Comparison of ENCODE assay signal across 1 cellular context in the genomic region with DNA sequence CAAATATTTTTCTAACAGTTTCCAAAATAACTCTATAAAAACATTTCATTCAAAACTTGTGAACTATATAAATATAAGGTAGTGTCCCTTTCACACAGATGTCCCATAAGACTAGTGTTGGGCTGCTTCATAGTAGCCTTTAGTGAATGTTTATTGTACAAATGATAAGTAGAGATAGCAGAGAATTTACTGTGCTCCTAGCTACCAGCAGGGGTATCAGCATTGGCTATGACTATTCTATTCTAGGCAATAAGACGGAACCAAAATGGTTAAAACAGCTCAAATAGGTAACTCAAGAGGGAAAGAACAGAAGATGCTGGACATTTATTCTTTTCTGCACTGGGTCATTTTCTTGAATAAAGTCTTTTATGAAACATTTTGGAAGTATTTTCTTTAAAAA.
TF ChIP-seq lines count a peak whose summit lies in the region.

No MANE protein-coding gene starts in this region.

TF ChIP-seq in SK-N-SH, 30 proteins besides CTCF, POLR2A, EP300 and RAD21 (continued from another document):
- TF ChIP-seq, protein P1, sequence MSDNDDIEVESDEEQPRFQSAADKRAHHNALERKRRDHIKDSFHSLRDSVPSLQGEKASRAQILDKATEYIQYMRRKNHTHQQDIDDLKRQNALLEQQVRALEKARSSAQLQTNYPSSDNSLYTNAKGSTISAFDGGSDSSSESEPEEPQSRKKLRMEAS (IDR thresholded peaks at IDR 0.05; ENCODE audit: low read depth) = no peak
- no peak for TF ChIP-seq SMC3 (IDR thresholded peaks at IDR 0.05; ENCODE audit: low read depth, low read length)
- TF ChIP-seq, protein P2, sequence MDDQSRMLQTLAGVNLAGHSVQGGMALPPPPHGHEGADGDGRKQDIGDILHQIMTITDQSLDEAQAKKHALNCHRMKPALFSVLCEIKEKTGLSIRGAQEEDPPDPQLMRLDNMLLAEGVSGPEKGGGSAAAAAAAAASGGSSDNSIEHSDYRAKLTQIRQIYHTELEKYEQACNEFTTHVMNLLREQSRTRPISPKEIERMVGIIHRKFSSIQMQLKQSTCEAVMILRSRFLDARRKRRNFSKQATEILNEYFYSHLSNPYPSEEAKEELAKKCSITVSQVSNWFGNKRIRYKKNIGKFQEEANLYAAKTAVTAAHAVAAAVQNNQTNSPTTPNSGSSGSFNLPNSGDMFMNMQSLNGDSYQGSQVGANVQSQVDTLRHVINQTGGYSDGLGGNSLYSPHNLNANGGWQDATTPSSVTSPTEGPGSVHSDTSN (IDR thresholded peaks at IDR 0.05) = no peak
